ENCODE assay signal across 22 cellular contexts in genomic region chr2:105042189-105042588, GRCh38. TPM values are rescaled to one million over a fixed set of nuclear protein-coding genes. Genes with fewer than 3 reads are reported as not detected.
DNase-seq lines count a peak whose midpoint lies in the region; ATAC-seq, FAIRE-seq and TF ChIP-seq lines count a peak whose summit lies in the region.
"Had no signal": no experiment of that assay in that cellular context is flagged by ENCODE, and none has a peak within 500 bp of the region (broad histone marks: within the 10 kb centered on the region; RNA-seq: fewer than 3 reads in every experiment).

No MANE protein-coding gene starts in this region.

- CTCF ChIA-PET in K562 (lab: Yijun Ruan, JAX; ENCODE audit: low intra/inter-chr PET ratio), result no interaction called here

- DNase-seq in NCI-H1105 treated with DMSO at 0.1 percent for 48 hours (lab: John Stamatoyannopoulos, UW) (peak; percentile 20), NCI-H1105 (lab: John Stamatoyannopoulos, UW) (no peak), NCI-H146 (lab: John Stamatoyannopoulos, UW) (peak; percentile 62), K562 (ENCODE audit: extremely low read depth in 1 of 4, low spot score in 3 of 4) (peak in 2 of 4 experiments; percentile 12 to 46), neural progenitor cell (ENCODE audit: low spot score) (peak; percentile 36), NCI-H2227 (lab: John Stamatoyannopoulos, UW; ENCODE audit: unreplicated experiment) (no peak), UCSD-AML1 (lab: John Stamatoyannopoulos, UW; ENCODE audit: unreplicated experiment) (no peak), NCI-H446 (lab: John Stamatoyannopoulos, UW) (no peak)
- DNase-seq: activated CD4-positive, alpha-beta T cell treated with anti-CD3 and anti-CD28 coated beads for 48 hours; activated CD8-positive, alpha-beta memory T cell treated with anti-CD3 and anti-CD28 coated beads, Interleukin-2, amount 50 U/mL, for 4 hours; activated effector memory CD4-positive, alpha-beta T cell treated with anti-CD3 and anti-CD28 coated beads, Interleukin-2, amount 50 U/mL, for 16 hours; foreskin melanocyte; left colon; NCI-H1092 treated with DMSO at 0.1 percent for 48 hours; small intestine; stimulated activated CD4-positive, alpha-beta T cell treated with anti-CD3 and anti-CD28 coated beads, Interleukin-2, amount 100 ng/mL, for 48 hours; stimulated activated naive CD8-positive, alpha-beta T cell treated with anti-CD3 and anti-CD28 coated beads, Interleukin-15, amount 100 ng/mL, for 72 hours; upper lobe of left lung had no signal

- H3K4me1 Mint-ChIP-seq in neural progenitor cell, result peaks cover 13% of the 10 kb centered on the region

- in situ Hi-C loops in K562 (cut with MboI), result no loop called here

- no TSS peak for BruUV-seq in K562 (replicated peaks; lab: Mats Ljungman, UMichigan)

- H3K27ac ChIP-seq in K562 (ENCODE audit: extremely low read depth, low read depth, low read length) (no peak overlapping the region), neural progenitor cell (no peak overlapping the region)
- H3K27ac ChIP-seq: 22Rv1, cardiac muscle cell, upper lobe of left lung had no signal

- TF ChIP-seq CTCF in K562 (IDR thresholded peaks at IDR 0.05 in 2 of 3, conservative IDR thresholded peaks at IDR 0.05 in 1 of 3; ENCODE audit: insufficient read depth in 2 of 3, low read depth in 1 of 3, low read length in 3 of 3), result no peak
- no peak for TF ChIP-seq CTCF in neural progenitor cell (IDR thresholded peaks at IDR 0.05)

- H3F3A ChIP-seq in neural progenitor cell (ENCODE audit: low read depth), result peaks cover 18% of the 10 kb centered on the region

- H3K36me3 ChIP-seq in K562 (ENCODE audit: control insufficient read depth, insufficient read depth, low read length), result peaks cover 18% of the 10 kb centered on the region; the same call in 2 of the 3 replicates
- H3K36me3 ChIP-seq in neural progenitor cell, result no peaks in the 10 kb centered on the region
- H3K36me3 ChIP-seq: cardiac muscle cell had no signal

- TF ChIP-seq RAD21 in K562 (CRISPR knock-in tag; conservative IDR thresholded peaks at IDR 0.05 in 1 of 2, IDR thresholded peaks at IDR 0.05 in 1 of 2), result no peak

- intact Hi-C loops in K562 (cut with micrococcal nuclease), result no loop called here

- H3K9me1 ChIP-seq in K562 (ENCODE audit: control insufficient read depth, insufficient read depth, low read length), result no peaks in the 10 kb centered on the region

- H3K9ac ChIP-seq in K562 (ENCODE audit: insufficient read depth in 1 of 2, low read depth in 2 of 2, low read length in 2 of 2) (0 out of 4 replicates have a peak overlapping the region, but pooled peaks of 1 of the 2 experiments have one; percentile 20), neural progenitor cell (no peak overlapping the region)

- no peak overlapping the region for H3K4me3 Mint-ChIP-seq in neural progenitor cell
- H3K4me3 Mint-ChIP-seq: neural crest cell; stimulated activated naive CD8-positive, alpha-beta T cell treated with anti-CD3 and anti-CD28 coated beads, Interleukin-15, amount 100 ng/mL, for 72 hours had no signal

- H3K4me3 ChIP-seq in K562 (no peak overlapping the region), neural progenitor cell (no peak overlapping the region)
- H3K4me3 ChIP-seq: cardiac muscle cell, upper lobe of left lung had no signal

- H3K79me2 ChIP-seq in K562 (ENCODE audit: control insufficient read depth, insufficient read depth, low read length) (peaks cover 52% of the 10 kb centered on the region), neural progenitor cell (ENCODE audit: low read depth) (peaks cover 70% of the 10 kb centered on the region)

- H3K4me1 ChIP-seq in K562 (replicated peaks in 1 of 2; ENCODE audit: control insufficient read depth in 2 of 2, insufficient read depth in 2 of 2, low read length in 2 of 2) (peaks cover 8 to 11% of the 10 kb centered on the region in 2 experiments; a peak in 3 of 5 replicates), neural progenitor cell (peaks cover 27% of the 10 kb centered on the region)

- WGBS in K562 (ENCODE audit: insufficient coverage, low coverage, missing lambda C conversion rate), result 48% methylated on average over 2 of the region's 2 CpGs

- no peak for TF ChIP-seq POLR2A in K562 (conservative IDR thresholded peaks at IDR 0.05)

- H2AFZ ChIP-seq in K562 (ENCODE audit: low read depth, low read length) (no peak overlapping the region), neural progenitor cell (replicated peaks) (no peak overlapping the region)

- no peaks in the 10 kb centered on the region for H3K27me3 Mint-ChIP-seq in neural progenitor cell (ENCODE audit: insufficient read depth, low read depth)
- H3K27me3 Mint-ChIP-seq: stimulated activated naive CD8-positive, alpha-beta T cell treated with anti-CD3 and anti-CD28 coated beads, Interleukin-15, amount 100 ng/mL, for 72 hours had no signal

- no peaks in the 10 kb centered on the region for H3K27me3 ChIP-seq in K562 (ENCODE audit: control insufficient read depth in 2 of 2, insufficient read depth in 2 of 2, low read length in 2 of 2)
- H3K27me3 ChIP-seq in neural progenitor cell, result no peaks in the 10 kb centered on the region
- H3K27me3 ChIP-seq: cardiac muscle cell, upper lobe of left lung had no signal

- H4K20me1 ChIP-seq in K562 (replicated peaks; ENCODE audit: control insufficient read depth, insufficient read depth, low read length), result no peaks in the 10 kb centered on the region
- H4K20me1 ChIP-seq in neural progenitor cell (ENCODE audit: low read depth), result peaks cover 5% of the 10 kb centered on the region

- POLR2A ChIA-PET in K562 (lab: Yijun Ruan, JAX), result interaction anchor here (0.8 kb wide), 1 partner anchor 14 kb away, joined by 3 read pairs; no protein-coding TSS in a partner anchor

- no peak for ATAC-seq in K562
- ATAC-seq: left colon; stimulated activated naive CD8-positive, alpha-beta T cell treated with anti-CD3 and anti-CD28 coated beads, Interleukin-15, amount 100 ng/mL, for 72 hours had no signal

- no peak for FAIRE-seq in K562 (lab: Jason Lieb, UNC)
- FAIRE-seq: GM12892, small intestine had no signal

- peaks cover 9% of the 10 kb centered on the region for H3K36me3 Mint-ChIP-seq in neural progenitor cell

- no peaks in the 10 kb centered on the region for H3K9me3 Mint-ChIP-seq in neural progenitor cell
- H3K9me3 Mint-ChIP-seq: neural crest cell; stimulated activated naive CD8-positive, alpha-beta T cell treated with anti-CD3 and anti-CD28 coated beads, Interleukin-15, amount 100 ng/mL, for 72 hours had no signal

- H3K4me2 ChIP-seq in K562 (ENCODE audit: insufficient read depth, low read length) (no peak overlapping the region), neural progenitor cell (peak overlapping the region; percentile 21)

- no peak overlapping the region for H3K27ac Mint-ChIP-seq in neural progenitor cell
- H3K27ac Mint-ChIP-seq: stimulated activated naive CD8-positive, alpha-beta T cell treated with anti-CD3 and anti-CD28 coated beads, Interleukin-15, amount 100 ng/mL, for 72 hours had no signal

- H3K9me3 ChIP-seq in K562 (replicated peaks; ENCODE audit: control insufficient read depth, insufficient read depth, low read depth, low read length) (no peaks in the 10 kb centered on the region), neural progenitor cell (ENCODE audit: low read depth) (no peaks in the 10 kb centered on the region)
- H3K9me3 ChIP-seq: upper lobe of left lung had no signal

- no peak for TF ChIP-seq EP300 in K562 (IDR thresholded peaks at IDR 0.05; ENCODE audit: low read length)

TF ChIP-seq in K562, 482 proteins besides CTCF, POLR2A, EP300 and RAD21 (continues in another document):
- TF ChIP-seq POLR2G (IDR thresholded peaks at IDR 0.05; ENCODE audit: low read depth, low read length) (no peak), ZNF740 (CRISPR knock-in tag; IDR thresholded peaks at IDR 0.05) (no peak), ZNF740 (tag; IDR thresholded peaks at IDR 0.05) (no peak)

RNA-seq across cellular contexts. Expression of gene MRPS9, which starts 4.3 kb away (rescaled TPM):
- total RNA-seq in K562 (2011; cell fraction: chromatin; rRNA removed; ENCODE audit: low replicate concordance), result 6.0 and 15.2 TPM in 2 replicates
- 6.2 and 7.4 TPM in 2 replicates for total RNA-seq in K562 (2011; cell fraction: nucleolus; rRNA removed)
- total RNA-seq in K562 (2011; cell fraction: nucleoplasm; rRNA removed), result 6.9 and 9.1 TPM in 2 replicates
- total RNA-seq in K562 (2014; rRNA removed) (55.1 and 58.0 TPM in 2 replicates), K562 (2014; rRNA removed; fragmentation: Illumina TruSeq; extraction: Trizol) (65.2 and 65.9 TPM in 2 replicates), K562 (2015; rRNA removed; fragmentation: Illumina TruSeq; extraction: Trizol) (62.6 and 65.6 TPM in 2 replicates), K562 (2021) (46.2 and 47.4 TPM in 2 replicates), neural progenitor cell (ENCODE audit: low replicate concordance) (61.4 and 78.0 TPM in 2 replicates)
- polyA plus RNA-seq in K562 (2011; rRNA removed) (39.1 and 50.8 TPM in 2 replicates), K562 (2014; fragmentation: Illumina TruSeq; extraction: Trizol) (65.4 and 81.8 TPM in 2 replicates), K562 (2014; fragmentation: Nextera tagmentation; extraction: Ambion mirVana) (100 to 1,000 TPM in 1 of 2 experiments, 10 to 100 TPM in 1; 95.9 to 143 TPM), K562 (2014; rRNA removed) (58.2 and 59.4 TPM in 2 replicates)
- 21.8 and 29.5 TPM in 2 replicates for polyA plus RNA-seq in K562 (2011; cell fraction: cytosol; rRNA removed)
- 38.4 and 41.3 TPM in 2 replicates for polyA plus RNA-seq in K562 (2011; cell fraction: nucleus; rRNA removed)
- 42.0 and 51.5 TPM in 2 replicates for polyA plus RNA-seq in K562 (2012)
- 56.3 and 62.7 TPM in 2 replicates for polyA minus RNA-seq in K562 (2011; rRNA and poly(A)+ RNA removed)
- 17.1 TPM in 2 replicates for polyA minus RNA-seq in K562 (2011; cell fraction: cytosol; rRNA and poly(A)+ RNA removed)
- polyA minus RNA-seq in K562 (2011; cell fraction: nucleus; rRNA and poly(A)+ RNA removed), result 9.7 and 14.3 TPM in 2 replicates

Comparison
In these comparisons a context has a peak if more than half of its experiments do, and no peak if none do; other contexts are left out.
1. DNase-seq: peak in NCI-H1105 treated with DMSO at 0.1 percent for 48 hours (single experiment), NCI-H146 (single experiment) and neural progenitor cell (single experiment); none in NCI-H1105 (single experiment), NCI-H2227 (single experiment), UCSD-AML1 (single experiment) and NCI-H446 (0 of 2).